1 cellular context compared by ENCODE assay signal in genomic region chr4:55948726-55949479, GRCh38.
TF ChIP-seq lines count a peak whose summit lies in the region.

A gene with protein sequence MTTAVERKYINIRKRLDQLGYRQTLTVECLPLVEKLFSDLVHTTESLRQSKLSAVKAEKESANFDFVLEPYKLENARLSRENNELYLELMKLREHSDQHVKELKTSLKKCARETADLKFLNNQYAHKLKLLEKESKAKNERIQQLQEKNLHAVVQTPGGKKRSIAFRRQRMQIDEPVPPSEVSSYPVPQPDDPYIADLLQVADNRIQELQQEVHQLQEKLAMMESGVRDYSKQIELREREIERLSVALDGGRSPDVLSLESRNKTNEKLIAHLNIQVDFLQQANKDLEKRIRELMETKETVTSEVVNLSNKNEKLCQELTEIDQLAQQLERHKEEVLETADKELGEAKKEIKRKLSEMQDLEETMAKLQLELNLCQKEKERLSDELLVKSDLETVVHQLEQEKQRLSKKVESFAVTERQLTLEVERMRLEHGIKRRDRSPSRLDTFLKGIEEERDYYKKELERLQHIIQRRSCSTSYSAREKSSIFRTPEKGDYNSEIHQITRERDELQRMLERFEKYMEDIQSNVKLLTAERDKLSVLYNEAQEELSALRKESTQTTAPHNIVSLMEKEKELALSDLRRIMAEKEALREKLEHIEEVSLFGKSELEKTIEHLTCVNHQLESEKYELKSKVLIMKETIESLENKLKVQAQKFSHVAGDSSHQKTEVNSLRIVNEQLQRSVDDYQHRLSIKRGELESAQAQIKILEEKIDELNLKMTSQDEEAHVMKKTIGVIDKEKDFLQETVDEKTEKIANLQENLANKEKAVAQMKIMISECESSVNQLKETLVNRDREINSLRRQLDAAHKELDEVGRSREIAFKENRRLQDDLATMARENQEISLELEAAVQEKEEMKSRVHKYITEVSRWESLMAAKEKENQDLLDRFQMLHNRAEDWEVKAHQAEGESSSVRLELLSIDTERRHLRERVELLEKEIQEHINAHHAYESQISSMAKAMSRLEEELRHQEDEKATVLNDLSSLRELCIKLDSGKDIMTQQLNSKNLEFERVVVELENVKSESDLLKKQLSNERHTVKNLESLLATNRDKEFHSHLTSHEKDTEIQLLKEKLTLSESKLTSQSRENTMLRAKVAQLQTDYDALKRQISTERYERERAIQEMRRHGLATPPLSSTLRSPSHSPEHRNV (plus strand): TSS chr4:55948945. CDS start chr4:55952131, 3,186 bp downstream.

TF ChIP-seq in K562, 482 proteins besides CTCF, POLR2A, EP300 and RAD21 (continued from another document):
- TF ChIP-seq, protein P1, sequence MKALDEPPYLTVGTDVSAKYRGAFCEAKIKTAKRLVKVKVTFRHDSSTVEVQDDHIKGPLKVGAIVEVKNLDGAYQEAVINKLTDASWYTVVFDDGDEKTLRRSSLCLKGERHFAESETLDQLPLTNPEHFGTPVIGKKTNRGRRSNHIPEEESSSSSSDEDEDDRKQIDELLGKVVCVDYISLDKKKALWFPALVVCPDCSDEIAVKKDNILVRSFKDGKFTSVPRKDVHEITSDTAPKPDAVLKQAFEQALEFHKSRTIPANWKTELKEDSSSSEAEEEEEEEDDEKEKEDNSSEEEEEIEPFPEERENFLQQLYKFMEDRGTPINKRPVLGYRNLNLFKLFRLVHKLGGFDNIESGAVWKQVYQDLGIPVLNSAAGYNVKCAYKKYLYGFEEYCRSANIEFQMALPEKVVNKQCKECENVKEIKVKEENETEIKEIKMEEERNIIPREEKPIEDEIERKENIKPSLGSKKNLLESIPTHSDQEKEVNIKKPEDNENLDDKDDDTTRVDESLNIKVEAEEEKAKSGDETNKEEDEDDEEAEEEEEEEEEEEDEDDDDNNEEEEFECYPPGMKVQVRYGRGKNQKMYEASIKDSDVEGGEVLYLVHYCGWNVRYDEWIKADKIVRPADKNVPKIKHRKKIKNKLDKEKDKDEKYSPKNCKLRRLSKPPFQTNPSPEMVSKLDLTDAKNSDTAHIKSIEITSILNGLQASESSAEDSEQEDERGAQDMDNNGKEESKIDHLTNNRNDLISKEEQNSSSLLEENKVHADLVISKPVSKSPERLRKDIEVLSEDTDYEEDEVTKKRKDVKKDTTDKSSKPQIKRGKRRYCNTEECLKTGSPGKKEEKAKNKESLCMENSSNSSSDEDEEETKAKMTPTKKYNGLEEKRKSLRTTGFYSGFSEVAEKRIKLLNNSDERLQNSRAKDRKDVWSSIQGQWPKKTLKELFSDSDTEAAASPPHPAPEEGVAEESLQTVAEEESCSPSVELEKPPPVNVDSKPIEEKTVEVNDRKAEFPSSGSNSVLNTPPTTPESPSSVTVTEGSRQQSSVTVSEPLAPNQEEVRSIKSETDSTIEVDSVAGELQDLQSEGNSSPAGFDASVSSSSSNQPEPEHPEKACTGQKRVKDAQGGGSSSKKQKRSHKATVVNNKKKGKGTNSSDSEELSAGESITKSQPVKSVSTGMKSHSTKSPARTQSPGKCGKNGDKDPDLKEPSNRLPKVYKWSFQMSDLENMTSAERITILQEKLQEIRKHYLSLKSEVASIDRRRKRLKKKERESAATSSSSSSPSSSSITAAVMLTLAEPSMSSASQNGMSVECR (CRISPR knock-in tag; IDR thresholded peaks at IDR 0.05): peak; percentile 97
- TF ChIP-seq ZNF584 (CRISPR knock-in tag; IDR thresholded peaks at IDR 0.05; ENCODE audit: low read depth): no peak
- TF ChIP-seq FIP1L1 (IDR thresholded peaks at IDR 0.05; ENCODE audit: low read depth, low read length, poor library complexity, severe bottlenecking): peak; percentile 89
- TF ChIP-seq JUNB (CRISPR knock-in tag; conservative IDR thresholded peaks at IDR 0.05): peak; percentile 33; the same call in 1 of the 2 replicates
- peak; percentile 14; the same call in 1 of the 2 replicates for TF ChIP-seq ZNF583 (CRISPR knock-in tag; IDR thresholded peaks at IDR 0.05)
- no peak for TF ChIP-seq SMAD1 (IDR thresholded peaks at IDR 0.05; ENCODE audit: low read depth, low read length, partially characterized antibody)
- TF ChIP-seq MXI1 (IDR thresholded peaks at IDR 0.05; ENCODE audit: low read depth, low read length): peak; percentile 76
- peak; percentile 94 for TF ChIP-seq PCBP1 (IDR thresholded peaks at IDR 0.05; ENCODE audit: low read depth, low read length, poor library complexity, severe bottlenecking)
- no peak for TF ChIP-seq CBX2 (IDR thresholded peaks at IDR 0.05; ENCODE audit: insufficient read depth, low read length, poor library complexity, severe bottlenecking)
- no peak for TF ChIP-seq DNMT1 (IDR thresholded peaks at IDR 0.05)
- 0 out of 2 replicates have a peak, but pooled peaks have one; percentile 14 for TF ChIP-seq ZNF143 (CRISPR knock-in tag; IDR thresholded peaks at IDR 0.05)
- TF ChIP-seq POLR2G (IDR thresholded peaks at IDR 0.05; ENCODE audit: low read depth, low read length): peak; percentile 98
- TF ChIP-seq C11orf30 (IDR thresholded peaks at IDR 0.05; ENCODE audit: low read depth): peak; percentile 15; the same call in 1 of the 2 replicates
- TF ChIP-seq UBTF (IDR thresholded peaks at IDR 0.05; ENCODE audit: borderline replicate concordance in 1 of 2, low read depth in 2 of 2, low read length in 2 of 2): peak; percentile 66 to 73; a peak in 2 of 4 replicates
- no peak for TF ChIP-seq YBX1 (IDR thresholded peaks at IDR 0.05)
- TF ChIP-seq PCBP2 (IDR thresholded peaks at IDR 0.05; ENCODE audit: low read depth, low read length, poor library complexity, severe bottlenecking): peak; percentile 14
- peak; percentile 89 for TF ChIP-seq OTX1 (CRISPR knock-in tag; IDR thresholded peaks at IDR 0.05)
- peak in 1 of 2 experiments; percentile 85; a peak in 1 of 4 replicates for TF ChIP-seq CSDE1 (IDR thresholded peaks at IDR 0.05)
- TF ChIP-seq ZNF512 (tag; IDR thresholded peaks at IDR 0.05): no peak
- no peak for TF ChIP-seq ZZZ3 (IDR thresholded peaks at IDR 0.05)
- TF ChIP-seq NFIC (IDR thresholded peaks at IDR 0.05): peak; percentile 56; the same call in 1 of the 2 replicates
- TF ChIP-seq RB1 (IDR thresholded peaks at IDR 0.05; ENCODE audit: low read depth): peak; percentile 88
- TF ChIP-seq FOXM1 (IDR thresholded peaks at IDR 0.05; ENCODE audit: low read depth): no peak
- 0 out of 2 replicates have a peak, but pooled peaks have one; percentile 40 for TF ChIP-seq FOXM1 (CRISPR knock-in tag; IDR thresholded peaks at IDR 0.05; ENCODE audit: low read depth)
- TF ChIP-seq ETV1 (tag; conservative IDR thresholded peaks at IDR 0.05; ENCODE audit: low read depth): peak; percentile 74; the same call in 1 of the 2 replicates
- no peak for TF ChIP-seq ZNF140 (CRISPR knock-in tag; IDR thresholded peaks at IDR 0.05)
- peak; percentile 52; the same call in 1 of the 2 replicates for TF ChIP-seq ZNF24 (IDR thresholded peaks at IDR 0.05)
- TF ChIP-seq TARDBP (IDR thresholded peaks at IDR 0.05): peak; percentile 85; the same call in 1 of the 2 replicates
- TF ChIP-seq, protein P2, sequence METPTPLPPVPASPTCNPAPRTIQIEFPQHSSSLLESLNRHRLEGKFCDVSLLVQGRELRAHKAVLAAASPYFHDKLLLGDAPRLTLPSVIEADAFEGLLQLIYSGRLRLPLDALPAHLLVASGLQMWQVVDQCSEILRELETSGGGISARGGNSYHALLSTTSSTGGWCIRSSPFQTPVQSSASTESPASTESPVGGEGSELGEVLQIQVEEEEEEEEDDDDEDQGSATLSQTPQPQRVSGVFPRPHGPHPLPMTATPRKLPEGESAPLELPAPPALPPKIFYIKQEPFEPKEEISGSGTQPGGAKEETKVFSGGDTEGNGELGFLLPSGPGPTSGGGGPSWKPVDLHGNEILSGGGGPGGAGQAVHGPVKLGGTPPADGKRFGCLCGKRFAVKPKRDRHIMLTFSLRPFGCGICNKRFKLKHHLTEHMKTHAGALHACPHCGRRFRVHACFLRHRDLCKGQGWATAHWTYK (CRISPR knock-in tag; IDR thresholded peaks at IDR 0.05): no peak
- TF ChIP-seq RNF2 (IDR thresholded peaks at IDR 0.05): peak; percentile 48
- TF ChIP-seq FOSL1 (tag; conservative IDR thresholded peaks at IDR 0.05): peak; percentile 8; the same call in 1 of the 2 replicates
- no peak for TF ChIP-seq NFE2L1 (tag; IDR thresholded peaks at IDR 0.05; ENCODE audit: borderline replicate concordance, low read depth)
- TF ChIP-seq NCOA6 (IDR thresholded peaks at IDR 0.05): peak; percentile 64
- TF ChIP-seq ZNF12 (CRISPR knock-in tag; IDR thresholded peaks at IDR 0.05): peak; percentile 86
- TF ChIP-seq FOXJ2 (tag; IDR thresholded peaks at IDR 0.05): peak; percentile 71; the same call in 1 of the 2 replicates
- TF ChIP-seq, protein P3, sequence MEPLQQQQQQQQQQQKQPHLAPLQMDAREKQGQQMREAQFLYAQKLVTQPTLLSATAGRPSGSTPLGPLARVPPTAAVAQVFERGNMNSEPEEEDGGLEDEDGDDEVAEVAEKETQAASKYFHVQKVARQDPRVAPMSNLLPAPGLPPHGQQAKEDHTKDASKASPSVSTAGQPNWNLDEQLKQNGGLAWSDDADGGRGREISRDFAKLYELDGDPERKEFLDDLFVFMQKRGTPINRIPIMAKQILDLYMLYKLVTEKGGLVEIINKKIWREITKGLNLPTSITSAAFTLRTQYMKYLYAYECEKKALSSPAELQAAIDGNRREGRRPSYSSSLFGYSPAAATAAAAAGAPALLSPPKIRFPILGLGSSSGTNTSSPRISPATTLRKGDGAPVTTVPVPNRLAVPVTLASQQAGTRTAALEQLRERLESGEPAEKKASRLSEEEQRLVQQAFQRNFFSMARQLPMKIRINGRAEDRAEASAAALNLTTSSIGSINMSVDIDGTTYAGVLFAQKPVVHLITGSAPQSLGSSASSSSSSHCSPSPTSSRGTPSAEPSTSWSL (CRISPR knock-in tag; IDR thresholded peaks at IDR 0.05; ENCODE audit: borderline replicate concordance): no peak
- peak; percentile 67 for TF ChIP-seq POLR2B (IDR thresholded peaks at IDR 0.05; ENCODE audit: low read depth, partially characterized antibody)
- TF ChIP-seq PTBP1 (IDR thresholded peaks at IDR 0.05; ENCODE audit: low read depth, low read length): 0 out of 2 replicates have a peak, but pooled peaks have one; percentile 27
- TF ChIP-seq SRF (CRISPR knock-in tag; IDR thresholded peaks at IDR 0.05): peak in 1 of 2 experiments; percentile 39; a peak in 1 of 4 replicates
- TF ChIP-seq, protein P4, sequence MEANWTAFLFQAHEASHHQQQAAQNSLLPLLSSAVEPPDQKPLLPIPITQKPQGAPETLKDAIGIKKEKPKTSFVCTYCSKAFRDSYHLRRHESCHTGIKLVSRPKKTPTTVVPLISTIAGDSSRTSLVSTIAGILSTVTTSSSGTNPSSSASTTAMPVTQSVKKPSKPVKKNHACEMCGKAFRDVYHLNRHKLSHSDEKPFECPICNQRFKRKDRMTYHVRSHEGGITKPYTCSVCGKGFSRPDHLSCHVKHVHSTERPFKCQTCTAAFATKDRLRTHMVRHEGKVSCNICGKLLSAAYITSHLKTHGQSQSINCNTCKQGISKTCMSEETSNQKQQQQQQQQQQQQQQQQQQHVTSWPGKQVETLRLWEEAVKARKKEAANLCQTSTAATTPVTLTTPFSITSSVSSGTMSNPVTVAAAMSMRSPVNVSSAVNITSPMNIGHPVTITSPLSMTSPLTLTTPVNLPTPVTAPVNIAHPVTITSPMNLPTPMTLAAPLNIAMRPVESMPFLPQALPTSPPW (CRISPR knock-in tag; IDR thresholded peaks at IDR 0.05): peak; percentile 95
- TF ChIP-seq ZFP91 (CRISPR knock-in tag; IDR thresholded peaks at IDR 0.05): no peak
- peak; percentile 82 for TF ChIP-seq ATF7 (IDR thresholded peaks at IDR 0.05)
- TF ChIP-seq RFX7 (CRISPR knock-in tag; IDR thresholded peaks at IDR 0.05): no peak
- TF ChIP-seq SUPT5H (IDR thresholded peaks at IDR 0.05): peak; percentile 94
